Comparison of ENCODE assay signal across 23 cellular contexts in genomic region chr6:155041781-155042279, GRCh38. TPM values are rescaled to one million over a fixed set of nuclear protein-coding genes. Genes with fewer than 3 reads are reported as not detected.
DNase-seq lines count a peak whose midpoint lies in the region; ATAC-seq, FAIRE-seq and TF ChIP-seq lines count a peak whose summit lies in the region.
"Had no signal": no experiment of that assay in that cellular context is flagged by ENCODE, and none has a peak within 500 bp of the region (broad histone marks: within the 10 kb centered on the region; RNA-seq: fewer than 3 reads in every experiment).

No MANE protein-coding gene starts in this region.

- H3K4me1 ChIP-seq in endothelial cell of umbilical vein (ENCODE audit: control insufficient read depth, extremely low read depth, insufficient read depth, low read length), result peaks cover 4% of the 10 kb centered on the region
- H3K4me1 ChIP-seq: parathyroid adenoma had no signal

- no peaks in the 10 kb centered on the region for H3K27me3 ChIP-seq in endothelial cell of umbilical vein (ENCODE audit: control insufficient read depth in 2 of 2, insufficient read depth in 2 of 2, low read length in 2 of 2)

- H3K27me3 Mint-ChIP-seq in WTC11 (ENCODE audit: low read depth), result no peaks in the 10 kb centered on the region
- H3K27me3 Mint-ChIP-seq in nephron progenitor cell (ENCODE audit: low read depth, poor library complexity), result peaks cover 8% of the 10 kb centered on the region
- H3K27me3 Mint-ChIP-seq in T-helper 17 cell, result peaks cover 11% of the 10 kb centered on the region
- H3K27me3 Mint-ChIP-seq: activated CD4-positive, alpha-beta memory T cell treated with anti-CD3 and anti-CD28 coated beads for 36 hours had no signal

- peak overlapping the region; percentile 39 for H3K4me2 ChIP-seq in endothelial cell of umbilical vein (ENCODE audit: insufficient read depth, low read length)

- peak; percentile 24 for FAIRE-seq in endothelial cell of umbilical vein (lab: Jason Lieb, UNC)
- FAIRE-seq: HTR-8/SVneo, urothelium cell line had no signal

- no peak overlapping the region for H3K27ac ChIP-seq in endothelial cell of umbilical vein (ENCODE audit: insufficient read depth, low read depth, low read length)
- H3K27ac ChIP-seq: parathyroid adenoma had no signal

- no peak overlapping the region for H3K4me3 ChIP-seq in endothelial cell of umbilical vein (replicated peaks in 1 of 3; ENCODE audit: insufficient read depth in 1 of 3, low read depth in 1 of 3, low read length in 3 of 3)
- H3K4me3 ChIP-seq: lung had no signal

- H3K36me3 Mint-ChIP-seq in WTC11 (no peaks in the 10 kb centered on the region), nephron progenitor cell (ENCODE audit: low read depth) (no peaks in the 10 kb centered on the region), T-helper 17 cell (ENCODE audit: low read depth) (peaks cover 2% of the 10 kb centered on the region)
- H3K36me3 Mint-ChIP-seq: activated CD4-positive, alpha-beta memory T cell treated with anti-CD3 and anti-CD28 coated beads for 36 hours; activated naive CD8-positive, alpha-beta T cell treated with anti-CD3 and anti-CD28 coated beads, Interleukin-2, amount 10 ng/mL, durations not matched to agents 7 days and 5 days; CD14-positive monocyte; immature natural killer cell; naive B cell had no signal

- no peak overlapping the region for H3K9ac ChIP-seq in endothelial cell of umbilical vein (replicated peaks; ENCODE audit: extremely low read depth, insufficient read depth, low read length)
- H3K9ac ChIP-seq: parathyroid adenoma had no signal

- intact Hi-C loops in endothelial cell of umbilical vein (cut with micrococcal nuclease), result loop anchor here (1.0 kb wide), 1 partner anchor 35 kb away; no protein-coding TSS in a partner anchor

- no peak overlapping the region for H2AFZ ChIP-seq in endothelial cell of umbilical vein (ENCODE audit: low read depth, low read length)
- H2AFZ ChIP-seq: parathyroid adenoma had no signal

- H4K20me1 ChIP-seq in endothelial cell of umbilical vein (replicated peaks; ENCODE audit: control insufficient read depth, extremely low read depth, insufficient read depth, low read length), result no peaks in the 10 kb centered on the region

- H3K9me3 ChIP-seq in endothelial cell of umbilical vein (replicated peaks; ENCODE audit: control insufficient read depth, insufficient read depth, low read length), result no peaks in the 10 kb centered on the region
- no peaks in the 10 kb centered on the region for H3K9me3 ChIP-seq in T-helper 17 cell (ENCODE audit: control insufficient read depth, low read length, poor library complexity, severe bottlenecking)

- TF ChIP-seq POLR2A in endothelial cell of umbilical vein (IDR thresholded peaks at IDR 0.05; ENCODE audit: low read depth, low read length), result no peak

- no peaks in the 10 kb centered on the region for H3K36me3 ChIP-seq in endothelial cell of umbilical vein (ENCODE audit: control insufficient read depth in 2 of 2, extremely low read depth in 1 of 2, insufficient read depth in 2 of 2, low read length in 2 of 2)

- H3K9me3 Mint-ChIP-seq in WTC11 (no peaks in the 10 kb centered on the region), nephron progenitor cell (no peaks in the 10 kb centered on the region)
- H3K9me3 Mint-ChIP-seq: activated CD4-positive, alpha-beta memory T cell treated with anti-CD3 and anti-CD28 coated beads for 36 hours; activated naive CD8-positive, alpha-beta T cell treated with anti-CD3 and anti-CD28 coated beads, Interleukin-2, amount 10 ng/mL, durations not matched to agents 7 days and 5 days; immature natural killer cell; naive B cell had no signal

- CTCF ChIA-PET in WTC11 (lab: Charles Lee), result no interaction called here
- CTCF ChIA-PET in endothelial cell of umbilical vein (lab: Charles Lee), result interaction anchor here (0.6 to 1.6 kb wide), 3 partner anchors 17 to 174 kb away, joined by 3 to 5 read pairs (median 3); no protein-coding TSS in a partner anchor

- H3K4me1 Mint-ChIP-seq in WTC11 (peaks cover 75% of the 10 kb centered on the region), nephron progenitor cell (peaks cover 8% of the 10 kb centered on the region), T-helper 17 cell (peaks cover 2% of the 10 kb centered on the region)
- H3K4me1 Mint-ChIP-seq: activated naive CD8-positive, alpha-beta T cell treated with anti-CD3 and anti-CD28 coated beads, Interleukin-2, amount 10 ng/mL, durations not matched to agents 7 days and 5 days; CD14-positive monocyte; immature natural killer cell; naive B cell had no signal

- TF ChIP-seq CTCF in WTC11 (IDR thresholded peaks at IDR 0.05) (no peak), endothelial cell of umbilical vein (IDR thresholded peaks at IDR 0.05; ENCODE audit: extremely low read depth in 1 of 2, insufficient read depth in 1 of 2, low read depth in 1 of 2, low read length in 2 of 2) (no peak), nephron progenitor cell (IDR thresholded peaks at IDR 0.05) (no peak)

- peak; percentile 57 for DNase-seq in ELF-1 (ENCODE audit: low read depth, low spot score)
- no peak for DNase-seq in WTC11 (ENCODE audit: low spot score)
- peak; percentile 70 for DNase-seq in endothelial cell of umbilical vein (ENCODE audit: low read depth, low spot score)
- DNase-seq in nephron progenitor cell, result no peak
- no peak for DNase-seq in T-helper 17 cell
- no peak for DNase-seq in GOT3 (lab: John Stamatoyannopoulos, UW)
- DNase-seq: activated CD4-positive, alpha-beta memory T cell treated with anti-CD3 and anti-CD28 coated beads for 36 hours; activated CD4-positive, CD25-positive, alpha-beta regulatory T cell; activated naive CD8-positive, alpha-beta T cell treated with anti-CD3 and anti-CD28 coated beads, Interleukin-2, amount 10 ng/mL, durations not matched to agents 7 days and 5 days; GF-D8; immature natural killer cell; Karpas-422; naive B cell; NCI-H2029; T-helper 9 cell had no signal

- peak overlapping the region; percentile 5; the same call in 1 of the 2 replicates for H3K4me3 Mint-ChIP-seq in WTC11
- no peak overlapping the region for H3K4me3 Mint-ChIP-seq in nephron progenitor cell
- H3K4me3 Mint-ChIP-seq in T-helper 17 cell, result no peak overlapping the region
- H3K4me3 Mint-ChIP-seq: activated CD4-positive, alpha-beta memory T cell treated with anti-CD3 and anti-CD28 coated beads for 36 hours; activated naive CD8-positive, alpha-beta T cell treated with anti-CD3 and anti-CD28 coated beads, Interleukin-2, amount 10 ng/mL, durations not matched to agents 7 days and 5 days; CD14-positive monocyte; immature natural killer cell; naive B cell had no signal

- POLR2A ChIA-PET in WTC11 (lab: Charles Lee), result no interaction called here
- POLR2A ChIA-PET in endothelial cell of umbilical vein (lab: Charles Lee), result no interaction called here

- no TSS peak for BruUV-seq in endothelial cell of umbilical vein (replicated peaks; lab: Mats Ljungman, UMichigan)

- no peaks in the 10 kb centered on the region for H3K79me2 ChIP-seq in endothelial cell of umbilical vein (ENCODE audit: control insufficient read depth, insufficient read depth, low read length)
- H3K79me2 ChIP-seq: parathyroid adenoma had no signal

- peak overlapping the region; percentile 41 for H3K27ac Mint-ChIP-seq in WTC11
- H3K27ac Mint-ChIP-seq in nephron progenitor cell, result peak overlapping the region; percentile 13
- H3K27ac Mint-ChIP-seq in T-helper 17 cell, result no peak overlapping the region
- H3K27ac Mint-ChIP-seq: activated CD4-positive, alpha-beta memory T cell treated with anti-CD3 and anti-CD28 coated beads for 36 hours; activated naive CD8-positive, alpha-beta T cell treated with anti-CD3 and anti-CD28 coated beads, Interleukin-2, amount 10 ng/mL, durations not matched to agents 7 days and 5 days; CD14-positive monocyte; immature natural killer cell had no signal

- no peaks in the 10 kb centered on the region for H3K9me1 ChIP-seq in endothelial cell of umbilical vein (replicated peaks; ENCODE audit: control insufficient read depth, extremely low read depth, insufficient read depth, low read length)

- ATAC-seq in WTC11, result no peak
- no peak for ATAC-seq in GM18511 (IDR thresholded peaks at IDR 0.05; ENCODE audit: unreplicated experiment)
- no peak for ATAC-seq in HG03565 (IDR thresholded peaks at IDR 0.05; ENCODE audit: unreplicated experiment)
- no peak for ATAC-seq in T-helper 17 cell
- ATAC-seq: HCT116 had no signal

- dilution Hi-C loops in endothelial cell of umbilical vein (cut with MboI; ENCODE audit: extremely low pct_ligation_motif_present, low sequenced_read_pairs), result no loop called here

TF ChIP-seq in WTC11, 78 proteins besides CTCF, POLR2A, EP300 and RAD21 (continues in another document):
- no peak for TF ChIP-seq MYBL2 (CRISPR knock-in tag; IDR thresholded peaks at IDR 0.05)
- no peak for TF ChIP-seq NR2C2 (CRISPR knock-in tag; IDR thresholded peaks at IDR 0.05)
- TF ChIP-seq FOXP1 (CRISPR knock-in tag; IDR thresholded peaks at IDR 0.05; ENCODE audit: borderline replicate concordance), result no peak
- TF ChIP-seq NR3C1 (CRISPR knock-in tag; conservative IDR thresholded peaks at IDR 0.05; ENCODE audit: low read depth), result no peak
- TF ChIP-seq RELA (CRISPR knock-in tag; IDR thresholded peaks at IDR 0.05; ENCODE audit: borderline replicate concordance), result no peak

TF ChIP-seq in endothelial cell of umbilical vein, 7 proteins besides CTCF, POLR2A, EP300 and RAD21 (continues in another document):
- TF ChIP-seq MYC (IDR thresholded peaks at IDR 0.05; ENCODE audit: low read depth, low read length) (no peak), POLR2AphosphoS5 (IDR thresholded peaks at IDR 0.05; ENCODE audit: insufficient read depth, low read depth, low read length) (no peak), MAX (IDR thresholded peaks at IDR 0.05; ENCODE audit: insufficient read depth, insufficient read length) (no peak), JUN (IDR thresholded peaks at IDR 0.05; ENCODE audit: borderline replicate concordance, insufficient read depth, insufficient read length, low read depth) (no peak), FOS (IDR thresholded peaks at IDR 0.05; ENCODE audit: borderline replicate concordance, insufficient read depth, low read length) (no peak), GATA2 (IDR thresholded peaks at IDR 0.05; ENCODE audit: insufficient read depth, insufficient read length, low read depth, low read length) (no peak)

RNA-seq across cellular contexts. Expression of gene TIAM2, which starts 46.7 kb away (rescaled TPM):
- 15.1 to 19.2 TPM (median 16.9 TPM) in 3 replicates for total RNA-seq in WTC11 (2021)
- 13.5 and 18.5 TPM in 2 replicates for total RNA-seq in endothelial cell of umbilical vein
- 9.6 TPM in 2 replicates for polyA plus RNA-seq in endothelial cell of umbilical vein
- 8.0 and 8.8 TPM in 2 replicates for polyA plus RNA-seq in endothelial cell of umbilical vein (2011; cell fraction: cytosol; rRNA removed)
- polyA plus RNA-seq in endothelial cell of umbilical vein (2011; cell fraction: nucleus; rRNA removed), result 33.4 and 38.1 TPM in 2 replicates
- polyA plus RNA-seq in endothelial cell of umbilical vein (2012), result 10.7 and 12.1 TPM in 2 replicates
- polyA minus RNA-seq in endothelial cell of umbilical vein, result 35.6 and 59.8 TPM in 2 replicates
- polyA minus RNA-seq in endothelial cell of umbilical vein (2011; cell fraction: cytosol; rRNA and poly(A)+ RNA removed), result 0.72 TPM
- 69.9 and 85.0 TPM in 2 replicates for polyA minus RNA-seq in endothelial cell of umbilical vein (2011; cell fraction: nucleus; rRNA and poly(A)+ RNA removed)
- 1 to 10 TPM; 2.6 to 5.5 TPM for total RNA-seq in T-helper 17 cell

Comparison
In these comparisons a context has a peak if more than half of its experiments do, and no peak if none do; other contexts are left out.
1. DNase-seq: peak in ELF-1 (single experiment) and endothelial cell of umbilical vein (single experiment); none in WTC11 (single experiment), nephron progenitor cell (single experiment), T-helper 17 cell (0 of 3) and GOT3 (single experiment).